In genomic region chr3:196967412-196968232, GRCh38 we compare ENCODE assay signal across 9 cellular contexts. TPM values are rescaled to one million over a fixed set of nuclear protein-coding genes. Genes with fewer than 3 reads are reported as not detected.
DNase-seq lines count a peak whose midpoint lies in the region; ATAC-seq and TF ChIP-seq lines count a peak whose summit lies in the region.
"Had no signal": no experiment of that assay in that cellular context is flagged by ENCODE, and none has a peak within 500 bp of the region (broad histone marks: within the 10 kb centered on the region; RNA-seq: fewer than 3 reads in every experiment).

No MANE protein-coding gene starts in this region.

- no peaks in the 10 kb centered on the region for H3K4me1 ChIP-seq in RWPE2 (ENCODE audit: insufficient read depth, poor library complexity, severe bottlenecking)

- H3K27me3 ChIP-seq in RWPE2 (ENCODE audit: insufficient read depth, poor library complexity, severe bottlenecking) = no peaks in the 10 kb centered on the region

- no peaks in the 10 kb centered on the region; the same call in 1 of the 2 replicates for H3K36me3 ChIP-seq in RWPE2 (ENCODE audit: low read depth)

- no peaks in the 10 kb centered on the region for H3K9me3 ChIP-seq in RWPE2 (ENCODE audit: severe bottlenecking)

- in situ Hi-C loops in G401 (cut with HindIII; ENCODE audit: low sequenced_read_pairs) = no loop called here

- H3K4me3 ChIP-seq in RWPE2 (ENCODE audit: severe bottlenecking) = peak overlapping the region; percentile 92
- peak overlapping the region; percentile 71 for H3K4me3 ChIP-seq in fibroblast of the aortic adventitia (ENCODE audit: low read depth, low read length)
- H3K4me3 ChIP-seq in skeletal muscle cell (ENCODE audit: low read depth, low read length) = peak overlapping the region; percentile 69

- DNase-seq in G401 (ENCODE audit: low spot score) (peak; percentile 15), RWPE2 (ENCODE audit: low spot score) (no peak), fibroblast of the aortic adventitia (ENCODE audit: low read depth) (no peak), skeletal muscle cell (ENCODE audit: low read depth) (no peak), cortex of kidney (lab: John Stamatoyannopoulos, UW) (no peak)
- DNase-seq in stimulated activated naive CD4-positive, alpha-beta T cell treated with Interleukin-2 at 50 U/mL for 16 hours (lab: John Stamatoyannopoulos, UW) = no peak
- DNase-seq: occipital lobe had no signal

- TF ChIP-seq CTCF in RWPE2 (IDR thresholded peaks at IDR 0.05; ENCODE audit: poor library complexity, severe bottlenecking) (no peak), fibroblast of the aortic adventitia (IDR thresholded peaks at IDR 0.05; ENCODE audit: insufficient read depth, low read length) (no peak)

- H3K27ac ChIP-seq in RWPE2 (ENCODE audit: poor library complexity, severe bottlenecking) = no peak overlapping the region

- ATAC-seq in RWPE2 (ENCODE audit: low read depth) (no peak), GM18505 (IDR thresholded peaks at IDR 0.05; ENCODE audit: unreplicated experiment) (no peak), GM21737 (IDR thresholded peaks at IDR 0.05; ENCODE audit: unreplicated experiment) (no peak)

- no peak for TF ChIP-seq POLR2A in GM18505 (IDR thresholded peaks at IDR 0.05; ENCODE audit: borderline replicate concordance, extremely low read depth, insufficient read depth, insufficient read length)

RNA-seq across cellular contexts. Expression of gene PIGZ, which starts 1.0 kb away (rescaled TPM):
- not detected in 2 replicates for total RNA-seq in G401 (2014; rRNA removed; shearing (Covaris generic))
- total RNA-seq in fibroblast of the aortic adventitia (ENCODE audit: low replicate concordance) = 1.9 and 19.2 TPM in 2 replicates

RNA-seq across cellular contexts. Expression of gene NCBP2, which starts 25.3 kb away (rescaled TPM):
- total RNA-seq in G401 (2014; rRNA removed; shearing (Covaris generic)) = 33.1 and 34.6 TPM in 2 replicates
- 48.8 and 49.5 TPM in 2 replicates for total RNA-seq in fibroblast of the aortic adventitia (ENCODE audit: low replicate concordance)
